10 cellular contexts compared by ENCODE assay signal in the genomic region with DNA sequence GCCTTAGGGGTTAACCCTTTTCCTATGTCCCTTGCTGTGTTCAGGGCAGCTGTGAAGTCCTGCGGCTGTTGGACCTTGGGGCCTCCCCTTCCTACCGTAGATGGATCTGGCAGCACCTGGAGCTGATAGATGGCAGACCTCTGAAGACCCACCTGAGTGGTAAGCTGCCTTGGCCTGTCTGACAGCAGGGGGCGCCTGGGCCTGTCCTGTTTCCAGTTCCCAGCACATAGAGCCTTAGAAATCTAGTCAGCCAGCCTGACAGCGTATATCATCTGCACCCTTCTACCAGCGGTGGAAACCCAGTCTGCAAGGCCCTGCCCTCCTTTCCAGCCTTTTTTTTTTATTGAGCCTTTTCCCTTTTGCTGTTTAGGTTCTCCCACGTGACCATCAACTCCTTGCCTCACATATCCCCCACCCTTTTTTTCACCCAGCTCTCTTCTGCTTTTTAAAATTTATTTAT. TPM values are rescaled to one million over a fixed set of nuclear protein-coding genes. Genes with fewer than 3 reads are reported as not detected.
A peak's percentile ranks its signal among the peaks of the same experiment; 100 is the strongest.
DNase-seq lines count a peak whose midpoint lies in the region; ATAC-seq and TF ChIP-seq lines count a peak whose summit lies in the region.
"Had no signal": no experiment of that assay in that cellular context is flagged by ENCODE, and none has a peak within 500 bp of the region (broad histone marks: within the 10 kb centered on the region; RNA-seq: fewer than 3 reads in every experiment).

No MANE protein-coding gene starts in this region.

- intact Hi-C loops in spleen (cut with DNase I; ENCODE audit: low total_unique reads) = loop anchor here (10.0 kb wide), 1 partner anchor 200 kb away; no protein-coding TSS in a partner anchor

- no peaks in the 10 kb centered on the region for H3K9me2 ChIP-seq in GM23248 (ENCODE audit: insufficient read depth)

- H3K9ac ChIP-seq in GM23248 = no peak overlapping the region
- H3K9ac ChIP-seq: BLaER1 had no signal

- no peak for ATAC-seq in HG03196 (IDR thresholded peaks at IDR 0.05; ENCODE audit: unreplicated experiment)

- H3K4me1 ChIP-seq in GM23248 (ENCODE audit: insufficient read depth) = peaks cover 4% of the 10 kb centered on the region
- H3K4me1 ChIP-seq in spleen = peaks cover 0 to 14% (median 5%) of the 10 kb centered on the region in 6 donors

- peak; percentile 65 for DNase-seq in 8988T
- peak; percentile 88 for DNase-seq in GM23248
- DNase-seq in NCI-H2227 (lab: John Stamatoyannopoulos, UW; ENCODE audit: unreplicated experiment) = peak; percentile 89
- peak; percentile 77 for DNase-seq in brain microvascular endothelial cell
- peak; percentile 83 for DNase-seq in iPS-NIHi11 (ENCODE audit: low spot score)
- DNase-seq in spleen = peak; percentile 93

- H3K27ac ChIP-seq in GM23248 (no peak overlapping the region), VCaP (no peak overlapping the region), brain microvascular endothelial cell (no peak overlapping the region), spleen (no peak overlapping the region)
- H3K27ac ChIP-seq: BLaER1, skin epidermis had no signal

- TF ChIP-seq CTCF in VCaP (conservative IDR thresholded peaks at IDR 0.05) (peak; percentile 96), brain microvascular endothelial cell (IDR thresholded peaks at IDR 0.05; ENCODE audit: low read depth, low read length, missing control alignments) (peak; percentile 100), spleen (IDR thresholded peaks at IDR 0.05 in 8 of 11, conservative IDR thresholded peaks at IDR 0.05 in 3 of 11) (peak; percentile 53 to 88 (median 82))

- no peaks in the 10 kb centered on the region for H3K27me3 ChIP-seq in GM23248 (replicated peaks; ENCODE audit: insufficient read depth)
- H3K27me3 ChIP-seq in brain microvascular endothelial cell (replicated peaks) = no peaks in the 10 kb centered on the region
- no peaks in the 10 kb centered on the region for H3K27me3 ChIP-seq in spleen (replicated peaks in 1 of 7)
- H3K27me3 ChIP-seq: BLaER1 had no signal

- no peak overlapping the region for H3K4me2 ChIP-seq in GM23248 (ENCODE audit: unreplicated experiment)
- H3K4me2 ChIP-seq: BLaER1 had no signal

- peak overlapping the region; percentile 75 for H2AFZ ChIP-seq in GM23248

- H3K36me3 ChIP-seq in GM23248 (ENCODE audit: low read depth) (no peaks in the 10 kb centered on the region), brain microvascular endothelial cell (replicated peaks) (no peaks in the 10 kb centered on the region), spleen (no peaks in the 10 kb centered on the region)
- H3K36me3 ChIP-seq: BLaER1 had no signal

- H3K4me3 ChIP-seq in GM23248 (no peak overlapping the region), brain microvascular endothelial cell (ENCODE audit: low read depth, low read length) (no peak overlapping the region), spleen (no peak overlapping the region)
- H3K4me3 ChIP-seq: BLaER1, skin epidermis had no signal

- H4K20me1 ChIP-seq in GM23248 (ENCODE audit: insufficient read depth) = no peaks in the 10 kb centered on the region
- H4K20me1 ChIP-seq: BLaER1 had no signal

- WGBS in GM23248 (ENCODE audit: low coverage in 1 of 2, low lambda C conversion rate in 2 of 2, missing lambda C conversion rate in 2 of 2), 2 experiments = 1 to 4% methylated on average over 6 of the region's 6 CpGs
- 3 to 7% (median 4%) methylated on average over 6 of the region's 6 CpGs for WGBS in spleen, 5 donors

- H3K9me3 ChIP-seq in GM23248 (ENCODE audit: low read depth) (no peaks in the 10 kb centered on the region), spleen (peaks cover 0 to 7% (median 5%) of the 10 kb centered on the region in 8 donors)
- H3K9me3 ChIP-seq: BLaER1 had no signal

- H3K79me2 ChIP-seq in GM23248 (ENCODE audit: insufficient read depth) = no peaks in the 10 kb centered on the region

- H3F3A ChIP-seq in GM23248 (ENCODE audit: insufficient read depth) = no peaks in the 10 kb centered on the region

- in situ Hi-C loops in GM23248 (cut with MboI) = loop anchor here (5.0 to 25.0 kb wide), 2 partner anchors 137 to 442 kb away; no protein-coding TSS in a partner anchor
- in situ Hi-C loops in brain microvascular endothelial cell (cut with HindIII; ENCODE audit: low pct_ligation_motif_present, low sequenced_read_pairs) = no loop called here

- TF ChIP-seq POLR2A in spleen (IDR thresholded peaks at IDR 0.05) = no peak

RNA-seq across cellular contexts. Expression of gene CNBD2, which starts 26.6 kb away (rescaled TPM):
- total RNA-seq in GM23248 (2014; rRNA removed; shearing (Covaris generic)) = 6.6 TPM in 1 of 2 replicates, not detected in the other
- polyA plus RNA-seq in GM23248 (2016; fragmentation: Nextera tagmentation; extraction: Ambion mirVana) = 0.28 and 1.7 TPM in 2 replicates
- 1 to 10 TPM; 3.7 to 9.4 (median 5.4) TPM for total RNA-seq in spleen
- polyA plus RNA-seq in spleen = 10 to 100 TPM; 23.6 to 28.4 (median 25.6) TPM

RNA-seq across cellular contexts. Expression of gene SCAND1, which starts 40.7 kb away (rescaled TPM):
- 66.6 TPM in 2 replicates for total RNA-seq in GM23248 (2014; rRNA removed; shearing (Covaris generic))
- polyA plus RNA-seq in GM23248 (2016; fragmentation: Nextera tagmentation; extraction: Ambion mirVana) (127 and 133 TPM in 2 replicates), spleen (100 to 1,000 TPM; 175 to 291 (median 192) TPM)
- total RNA-seq in spleen = 10 to 100 TPM; 50.0 to 74.2 (median 57.7) TPM
